In the genomic region with DNA sequence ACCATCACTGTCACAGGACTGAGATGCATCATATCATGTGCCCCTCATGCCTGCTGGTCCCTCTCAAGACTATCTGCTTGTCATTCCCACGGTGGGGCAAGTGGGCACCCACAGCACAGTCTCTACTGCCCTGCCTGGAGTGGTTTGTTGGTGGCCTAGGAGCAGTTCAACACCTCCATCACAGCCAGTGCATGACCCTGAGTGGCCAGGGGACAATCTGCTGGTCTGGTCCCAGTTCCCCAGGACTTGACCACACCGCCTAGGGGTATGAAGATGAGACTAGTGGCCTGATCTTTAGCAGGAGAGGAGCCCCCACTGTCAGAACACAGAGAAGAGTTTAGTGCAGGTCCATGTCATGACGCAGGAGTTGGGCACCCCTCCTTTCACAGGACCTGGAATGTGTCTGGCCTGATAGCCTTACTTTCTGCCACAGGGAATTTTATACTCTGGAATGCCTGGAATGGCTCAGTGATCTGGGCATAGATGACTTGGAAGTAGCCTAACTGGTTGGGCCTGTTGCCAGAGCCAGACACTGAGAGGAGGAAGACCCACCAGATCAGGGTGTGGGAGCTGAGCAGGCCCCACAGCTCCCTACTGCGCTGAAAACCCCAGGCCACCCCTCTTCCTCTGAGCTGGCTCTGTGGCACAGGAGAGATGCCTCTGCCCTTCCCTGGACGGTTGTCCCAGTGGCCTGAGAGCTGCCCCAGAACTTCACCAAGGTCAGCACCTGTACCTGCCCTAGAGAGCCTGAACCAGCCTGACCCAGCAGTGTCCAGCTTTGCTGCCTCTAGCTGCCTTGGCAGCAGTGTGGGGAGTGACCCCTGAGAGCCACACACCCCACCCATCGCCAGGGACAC, we compare ENCODE assay signal across 19 cellular contexts.
A peak's percentile ranks its signal among the peaks of the same experiment; 100 is the strongest.
DNase-seq lines count a peak whose midpoint lies in the region; ATAC-seq and TF ChIP-seq lines count a peak whose summit lies in the region.
"Had no signal": no experiment of that assay in that cellular context is flagged by ENCODE, and none has a peak within 500 bp of the region (broad histone marks: within the 10 kb centered on the region; RNA-seq: fewer than 3 reads in every experiment).

No MANE protein-coding gene starts in this region.

- H4K5ac ChIP-seq in mesendoderm (ENCODE audit: low read length): no peak overlapping the region

- POLR2A ChIA-PET in SK-N-SH (lab: Yijun Ruan, JAX): no interaction called here

- H3K36me3 ChIP-seq in SK-N-SH (replicated peaks in 1 of 2; ENCODE audit: control insufficient read depth in 1 of 2, insufficient read depth in 2 of 2, low read length in 1 of 2): no peaks in the 10 kb centered on the region
- H3K36me3 ChIP-seq in mesendoderm (ENCODE audit: control insufficient read depth, insufficient read depth, low read length): no peaks in the 10 kb centered on the region
- H3K36me3 ChIP-seq: neutrophil had no signal

- H3K56ac ChIP-seq in mesendoderm (ENCODE audit: low read length): no peak overlapping the region

- peak; percentile 44 for ATAC-seq in SK-N-SH treated with all-trans-retinoic acid at 6 μM for 48 hours
- ATAC-seq: psoas muscle had no signal

- H4K8ac ChIP-seq in mesendoderm (ENCODE audit: low read depth, low read length): no peak overlapping the region

- no peak for TF ChIP-seq EP300 in SK-N-SH (IDR thresholded peaks at IDR 0.05; ENCODE audit: borderline replicate concordance in 1 of 2, low read depth in 1 of 2, low read length in 1 of 2)

- no peak overlapping the region for H2AFZ ChIP-seq in SK-N-SH (ENCODE audit: low read depth)

- no peak overlapping the region for H3K27ac Mint-ChIP-seq in endothelial cell (ENCODE audit: unreplicated experiment)
- H3K27ac Mint-ChIP-seq: activated CD4-positive, alpha-beta T cell treated with anti-CD3 and anti-CD28 coated beads, Interleukin-2, amount 10 ng/mL, durations not matched to agents 24 days and 14 days; B cell had no signal

- H3K27me3 ChIP-seq in SK-N-SH (ENCODE audit: insufficient read depth): no peaks in the 10 kb centered on the region
- no peaks in the 10 kb centered on the region for H3K27me3 ChIP-seq in mesendoderm (ENCODE audit: insufficient read depth, low read length, poor library complexity)

- no peak overlapping the region for H3K4me3 ChIP-seq in SK-N-SH (ENCODE audit: low read depth in 2 of 2, low read length in 1 of 2)
- H3K4me3 ChIP-seq in epithelial cell of esophagus (ENCODE audit: low read length): no peak overlapping the region
- no peak overlapping the region for H3K4me3 ChIP-seq in mesendoderm (ENCODE audit: low read length)
- H3K4me3 ChIP-seq: psoas muscle, skin epidermis had no signal

- DNase-seq in SK-N-SH (no peak), epithelial cell of esophagus (ENCODE audit: low read depth) (peak; percentile 50), mesendoderm (peak; percentile 83), activated T-cell treated with anti-CD3 and anti-CD28 coated beads for 4 hours (no peak), endothelial cell (ENCODE audit: low spot score) (no peak), COLO668 (lab: John Stamatoyannopoulos, UW; ENCODE audit: unreplicated experiment) (no peak)
- DNase-seq in stimulated activated naive CD4-positive, alpha-beta T cell (lab: John Stamatoyannopoulos, UW): no peak
- DNase-seq: activated effector memory CD4-positive, alpha-beta T cell treated with Interleukin-2 at 50 U/mL for 16 hours; DMS79; NCI-H1092 treated with DMSO at 0.1 percent for 48 hours; NCI-H2029; psoas muscle; SHP77; stimulated activated naive CD4-positive, alpha-beta T cell treated with Interleukin-2 at 50 U/mL for 16 hours had no signal

- no peak overlapping the region for H3K23ac ChIP-seq in mesendoderm (ENCODE audit: low read length)

- no peak overlapping the region for H2AK5ac ChIP-seq in mesendoderm (ENCODE audit: low read length)

- H3K4me3 Mint-ChIP-seq in endothelial cell (ENCODE audit: unreplicated experiment): no peak overlapping the region
- H3K4me3 Mint-ChIP-seq: activated CD4-positive, alpha-beta T cell treated with anti-CD3 and anti-CD28 coated beads, Interleukin-2, amount 10 ng/mL, durations not matched to agents 24 days and 14 days; B cell had no signal

- TF ChIP-seq CTCF in SK-N-SH (IDR thresholded peaks at IDR 0.05): no peak
- TF ChIP-seq CTCF in epithelial cell of esophagus (IDR thresholded peaks at IDR 0.05; ENCODE audit: insufficient read depth, low read depth, low read length, missing control alignments): no peak
- TF ChIP-seq CTCF in endothelial cell (IDR thresholded peaks at IDR 0.05; ENCODE audit: unreplicated experiment): no peak

- no peaks in the 10 kb centered on the region for H3K79me1 ChIP-seq in mesendoderm (ENCODE audit: low read length)

- H3K79me2 ChIP-seq in SK-N-SH (ENCODE audit: insufficient read depth) (no peaks in the 10 kb centered on the region), mesendoderm (ENCODE audit: control insufficient read depth, insufficient read depth, low read length) (no peaks in the 10 kb centered on the region)

- no peak for TF ChIP-seq RAD21 in SK-N-SH (IDR thresholded peaks at IDR 0.05; ENCODE audit: low read length)

- CTCF ChIA-PET in SK-N-SH (lab: Yijun Ruan, JAX): interaction anchor here (1.0 to 1.2 kb wide), 2 partner anchors 207 to 230 kb away, joined by 3 read pairs; no protein-coding TSS in a partner anchor

- H3K27ac ChIP-seq in SK-N-SH (ENCODE audit: low read depth in 2 of 2, low read length in 1 of 2) (no peak overlapping the region), mesendoderm (ENCODE audit: low read depth, low read length) (no peak overlapping the region)
- H3K27ac ChIP-seq: neutrophil, psoas muscle, skin epidermis had no signal

- no peak overlapping the region for H3K4ac ChIP-seq in mesendoderm (ENCODE audit: low read depth, low read length)

- H3K36me3 Mint-ChIP-seq in endothelial cell (ENCODE audit: low read depth, unreplicated experiment): no peaks in the 10 kb centered on the region

- peaks cover 6% of the 10 kb centered on the region for H3K4me1 Mint-ChIP-seq in endothelial cell (ENCODE audit: unreplicated experiment)
- H3K4me1 Mint-ChIP-seq: activated CD4-positive, alpha-beta T cell treated with anti-CD3 and anti-CD28 coated beads, Interleukin-2, amount 10 ng/mL, durations not matched to agents 24 days and 14 days; B cell had no signal

- H3K9me2 ChIP-seq in SK-N-SH: no peaks in the 10 kb centered on the region

- no peaks in the 10 kb centered on the region for H3K9me3 ChIP-seq in SK-N-SH
- H3K9me3 ChIP-seq: neutrophil, psoas muscle had no signal

- H3K9me3 Mint-ChIP-seq in endothelial cell (ENCODE audit: unreplicated experiment): no peaks in the 10 kb centered on the region
- H3K9me3 Mint-ChIP-seq: activated CD4-positive, alpha-beta T cell treated with anti-CD3 and anti-CD28 coated beads, Interleukin-2, amount 10 ng/mL, durations not matched to agents 24 days and 14 days had no signal

- H3K4me2 ChIP-seq in SK-N-SH (no peak overlapping the region), mesendoderm (ENCODE audit: low read length) (no peak overlapping the region)

- 71% methylated on average over 4 of the region's 6 CpGs for WGBS in SK-N-SH (ENCODE audit: low lambda C conversion rate)
- WGBS in mesendoderm (ENCODE audit: extremely low coverage, insufficient coverage, low lambda C conversion rate): no CpG with 5 or more reads among the region's 6 CpGs

- H3F3A ChIP-seq in SK-N-SH (replicated peaks; ENCODE audit: insufficient read depth): no peaks in the 10 kb centered on the region

- H3K4me1 ChIP-seq in SK-N-SH (ENCODE audit: control insufficient read depth in 1 of 2, insufficient read depth in 2 of 2, low read depth in 1 of 2, low read length in 1 of 2) (no peaks in the 10 kb centered on the region; a peak in 1 of 4 replicates), mesendoderm (ENCODE audit: control insufficient read depth, low read depth, low read length) (no peaks in the 10 kb centered on the region)
- H3K4me1 ChIP-seq: psoas muscle had no signal

- H2BK15ac ChIP-seq in mesendoderm (replicated peaks; ENCODE audit: low read depth): no peak overlapping the region

- no peaks in the 10 kb centered on the region for H4K20me1 ChIP-seq in SK-N-SH (ENCODE audit: insufficient read depth)

- H2BK120ac ChIP-seq in mesendoderm (ENCODE audit: low read depth, low read length): no peak overlapping the region

- no peaks in the 10 kb centered on the region for H3K27me3 Mint-ChIP-seq in endothelial cell (ENCODE audit: unreplicated experiment)

- no peak overlapping the region for H3K18ac ChIP-seq in mesendoderm (ENCODE audit: low read length)

- no peak overlapping the region for H3K9ac ChIP-seq in SK-N-SH
- no peak overlapping the region for H3K9ac ChIP-seq in mesendoderm (ENCODE audit: low read length)

- no peak overlapping the region for H2BK5ac ChIP-seq in mesendoderm (ENCODE audit: low read length)

TF ChIP-seq in SK-N-SH treated with all-trans-retinoic acid at 6 μM for 48 hours, 23 proteins besides CTCF, POLR2A, EP300 and RAD21 (continues in another document):
- no peak for TF ChIP-seq ZNF8 (CRISPR knock-in tag; IDR thresholded peaks at IDR 0.05)
- TF ChIP-seq TOX (CRISPR knock-in tag; IDR thresholded peaks at IDR 0.05; ENCODE audit: borderline replicate concordance): no peak
- TF ChIP-seq ARNTL (CRISPR knock-in tag; IDR thresholded peaks at IDR 0.05; ENCODE audit: borderline replicate concordance, low read depth): no peak
- TF ChIP-seq ESRRG (CRISPR knock-in tag; IDR thresholded peaks at IDR 0.05): no peak
- no peak for TF ChIP-seq PPARA (CRISPR knock-in tag; IDR thresholded peaks at IDR 0.05; ENCODE audit: borderline replicate concordance)
- no peak for TF ChIP-seq CSDC2 (CRISPR knock-in tag; IDR thresholded peaks at IDR 0.05)
- no peak for TF ChIP-seq ZFP30 (CRISPR knock-in tag; IDR thresholded peaks at IDR 0.05)
- no peak for TF ChIP-seq TCF4 (CRISPR knock-in tag; IDR thresholded peaks at IDR 0.05; ENCODE audit: borderline replicate concordance)
- no peak for TF ChIP-seq RARB (CRISPR knock-in tag; IDR thresholded peaks at IDR 0.05)

TF ChIP-seq in SK-N-SH, 30 proteins besides CTCF, POLR2A, EP300 and RAD21 (continues in another document):
- no peak for TF ChIP-seq MXI1 (IDR thresholded peaks at IDR 0.05; ENCODE audit: low read depth, low read length)
- no peak for TF ChIP-seq JUND (IDR thresholded peaks at IDR 0.05)
- TF ChIP-seq RFX5 (IDR thresholded peaks at IDR 0.05; ENCODE audit: low read length): no peak
- TF ChIP-seq GATA2 (CRISPR knock-in tag; IDR thresholded peaks at IDR 0.05): no peak
- no peak for TF ChIP-seq TEAD4 (IDR thresholded peaks at IDR 0.05; ENCODE audit: borderline replicate concordance, insufficient read depth)
- no peak for TF ChIP-seq ELF1 (IDR thresholded peaks at IDR 0.05)
- TF ChIP-seq PBX3 (IDR thresholded peaks at IDR 0.05): no peak
- no peak for TF ChIP-seq CHD2 (IDR thresholded peaks at IDR 0.05; ENCODE audit: low read length, partially characterized antibody)

Comparison
In these comparisons a context has a peak if more than half of its experiments do, and no peak if none do; other contexts are left out.
1. DNase-seq: peak in epithelial cell of esophagus (single experiment) and mesendoderm (single experiment); none in SK-N-SH (single experiment), activated T-cell treated with anti-CD3 and anti-CD28 coated beads for 4 hours (single experiment), stimulated activated naive CD4-positive, alpha-beta T cell (0 of 6), endothelial cell (single experiment) and COLO668 (single experiment).